ENCODE assay signal across 13 cellular contexts in genomic region chr20:58880994-58881752, GRCh38. TPM values are rescaled to one million over a fixed set of nuclear protein-coding genes. Genes with fewer than 3 reads are reported as not detected.
DNase-seq lines count a peak whose midpoint lies in the region; ATAC-seq and TF ChIP-seq lines count a peak whose summit lies in the region.
"Had no signal": no experiment of that assay in that cellular context is flagged by ENCODE, and none has a peak within 500 bp of the region (broad histone marks: within the 10 kb centered on the region; RNA-seq: fewer than 3 reads in every experiment).

No MANE protein-coding gene starts in this region.

- no peak for ATAC-seq in GM21526 (IDR thresholded peaks at IDR 0.05; ENCODE audit: low FRiP score, unreplicated experiment)
- ATAC-seq: activated T-cell treated with anti-CD3 and anti-CD28 coated beads, Interleukin-2, amount 50 U/mL, for 4 hours; esophagus mucosa had no signal

- H3K4me3 ChIP-seq in A673 (ENCODE audit: low read depth, low read length, poor library complexity, severe bottlenecking) (no peak overlapping the region), OCI-LY3 (ENCODE audit: low read length) (no peak overlapping the region)
- H3K4me3 ChIP-seq: transverse colon had no signal

- no peaks in the 10 kb centered on the region for H3K27me3 ChIP-seq in A673 (replicated peaks; ENCODE audit: insufficient read depth, low read depth, low read length, poor library complexity)
- H3K27me3 ChIP-seq in OCI-LY3 (ENCODE audit: low read depth, low read length), result 0 out of 2 replicates have a peak, but pooled peaks cover 12% of the 10 kb centered on the region
- H3K27me3 ChIP-seq: transverse colon had no signal

- no peaks in the 10 kb centered on the region for H4K20me1 ChIP-seq in OCI-LY3 (ENCODE audit: insufficient read depth, low read length)

- DNase-seq in A673 (ENCODE audit: low spot score), result no peak
- peak; percentile 20 to 32 for DNase-seq in erythroblast (lab: John Stamatoyannopoulos, UW)
- no peak for DNase-seq in dedifferentiated amniotic fluid mesenchymal stem cell (ENCODE audit: extremely low spot score)
- no peak for DNase-seq in iPS-NIHi7 (ENCODE audit: extremely low spot score)
- no peak for DNase-seq in SK-N-DZ (ENCODE audit: low spot score)
- DNase-seq: activated T-cell treated with anti-CD3 and anti-CD28 coated beads, Interleukin-2, amount 50 U/mL, for 4 hours; NCI-H1105; NK-92 treated with Interleukin-12 subunit alpha and Interleukin-12 subunit beta, amount 100 ng/mL, for 24 hours; transverse colon had no signal

- H3K36me3 ChIP-seq in A673 (ENCODE audit: insufficient read depth, low read length, poor library complexity, severe bottlenecking), result no peaks in the 10 kb centered on the region
- H3K36me3 ChIP-seq in OCI-LY3 (replicated peaks; ENCODE audit: low read depth, low read length), result no peaks in the 10 kb centered on the region
- H3K36me3 ChIP-seq: transverse colon had no signal

- H3K4me2 ChIP-seq in OCI-LY3 (ENCODE audit: low read length), result no peak overlapping the region

- TF ChIP-seq POLR2A in erythroblast (IDR thresholded peaks at IDR 0.05; ENCODE audit: low read length), result no peak

- H2AFZ ChIP-seq in OCI-LY3 (ENCODE audit: low read depth, low read length), result no peak overlapping the region

- intact Hi-C loops in A673 (cut with micrococcal nuclease; ENCODE audit: unreplicated experiment), result no loop called here

- POLR2A ChIA-PET in A673 (lab: Charles Lee; ENCODE audit: low non-redundant PET), result no interaction called here

- no peaks in the 10 kb centered on the region for H3K79me2 ChIP-seq in OCI-LY3 (ENCODE audit: low read length)

- BruUV-seq in A673 (replicated peaks; lab: Mats Ljungman, UMichigan), result no TSS peak

- H3K4me1 ChIP-seq in A673 (ENCODE audit: insufficient read depth, low read length, poor library complexity, severe bottlenecking) (peaks cover 4% of the 10 kb centered on the region), OCI-LY3 (ENCODE audit: low read length) (no peaks in the 10 kb centered on the region)
- H3K4me1 ChIP-seq: transverse colon had no signal

- H3K27ac ChIP-seq in A673 (ENCODE audit: low read depth, low read length, poor library complexity, severe bottlenecking) (no peak overlapping the region), OCI-LY3 (ENCODE audit: low read length) (no peak overlapping the region)
- H3K27ac ChIP-seq: transverse colon had no signal

- H3K9me3 ChIP-seq in A673 (ENCODE audit: low read depth, low read length, poor library complexity, severe bottlenecking), result no peaks in the 10 kb centered on the region
- H3K9me3 ChIP-seq in OCI-LY3 (ENCODE audit: insufficient read depth, low read length), result no peaks in the 10 kb centered on the region
- H3K9me3 ChIP-seq: transverse colon had no signal

- H3K9ac ChIP-seq in OCI-LY3 (ENCODE audit: low read length), result no peak overlapping the region

- TF ChIP-seq CTCF in A673 (conservative IDR thresholded peaks at IDR 0.05; ENCODE audit: low read depth, low read length) (peak; percentile 55), GM12873 (IDR thresholded peaks at IDR 0.05; ENCODE audit: insufficient read depth, low read depth, low read length, missing control alignments) (peak; percentile 38), OCI-LY3 (IDR thresholded peaks at IDR 0.05; ENCODE audit: low read depth, low read length) (peak; percentile 63)

- CTCF ChIA-PET in A673 (lab: Charles Lee), result no interaction called here

RNA-seq across cellular contexts. Expression of gene GNAS, which starts 28.7 kb away (rescaled TPM):
- total RNA-seq in A673 (2021), result 1,108 and 1,144 TPM in 2 replicates
- 1,569 and 1,648 TPM in 2 replicates for polyA plus RNA-seq in SK-N-DZ (2014; cell fraction: cytosol; rRNA removed)
- 749 and 1,124 TPM in 2 replicates for polyA plus RNA-seq in SK-N-DZ (2014; cell fraction: nucleus; rRNA removed)

RNA-seq across cellular contexts. Expression of gene GNAS-AS1, which starts 30.5 kb away (rescaled TPM):
- 6.7 and 7.1 TPM in 2 replicates for total RNA-seq in A673 (2021)
- polyA plus RNA-seq in SK-N-DZ (2014; cell fraction: cytosol; rRNA removed), result 1.9 and 3.7 TPM in 2 replicates
- 5.2 and 5.4 TPM in 2 replicates for polyA plus RNA-seq in SK-N-DZ (2014; cell fraction: nucleus; rRNA removed)

Comparison
In these comparisons a context has a peak if more than half of its experiments do, and no peak if none do; other contexts are left out.
1. DNase-seq: peak in erythroblast (2 of 2); none in A673 (single experiment), dedifferentiated amniotic fluid mesenchymal stem cell (single experiment), iPS-NIHi7 (single experiment) and SK-N-DZ (single experiment).
2. Peak in every context shown above with its lines, with median percentiles within 50 percentile points of each other: CTCF ChIP-seq.